Comparison of ENCODE assay signal across 9 cellular contexts in genomic region chr5:112367400-112367799, GRCh38.
"Had no signal": no experiment of that assay in that cellular context is flagged by ENCODE, and none has a peak within 500 bp of the region (broad histone marks: within the 10 kb centered on the region; RNA-seq: fewer than 3 reads in every experiment).

No MANE protein-coding gene starts in this region.

- H3K4me1 ChIP-seq: tibial nerve had no signal

- H3K36me3 ChIP-seq: cardiac muscle cell, tibial nerve had no signal

- H3K9me3 ChIP-seq: tibial nerve had no signal

- ATAC-seq: naive thymus-derived CD8-positive, alpha-beta T cell had no signal

- H3K27ac ChIP-seq: cardiac muscle cell, tibial nerve had no signal

- DNase-seq: activated CD4-positive, alpha-beta memory T cell treated with anti-CD3 and anti-CD28 coated beads for 36 hours; activated CD4-positive, alpha-beta T cell treated with anti-CD3 and anti-CD28 coated beads for 4 hours; kidney; naive thymus-derived CD8-positive, alpha-beta T cell; posterior cingulate gyrus; stimulated activated CD4-positive, alpha-beta T cell treated with anti-CD3 and anti-CD28 coated beads, Interleukin-2, amount 100 ng/mL, for 24 hours; stimulated activated naive CD4-positive, alpha-beta T cell treated with Interleukin-2 at 50 U/mL for 16 hours had no signal

- H3K4me3 ChIP-seq: cardiac muscle cell, tibial nerve had no signal

- H3K27me3 ChIP-seq: cardiac muscle cell, tibial nerve had no signal
